Comparison of ENCODE assay signal across 8 cellular contexts in the genomic region with DNA sequence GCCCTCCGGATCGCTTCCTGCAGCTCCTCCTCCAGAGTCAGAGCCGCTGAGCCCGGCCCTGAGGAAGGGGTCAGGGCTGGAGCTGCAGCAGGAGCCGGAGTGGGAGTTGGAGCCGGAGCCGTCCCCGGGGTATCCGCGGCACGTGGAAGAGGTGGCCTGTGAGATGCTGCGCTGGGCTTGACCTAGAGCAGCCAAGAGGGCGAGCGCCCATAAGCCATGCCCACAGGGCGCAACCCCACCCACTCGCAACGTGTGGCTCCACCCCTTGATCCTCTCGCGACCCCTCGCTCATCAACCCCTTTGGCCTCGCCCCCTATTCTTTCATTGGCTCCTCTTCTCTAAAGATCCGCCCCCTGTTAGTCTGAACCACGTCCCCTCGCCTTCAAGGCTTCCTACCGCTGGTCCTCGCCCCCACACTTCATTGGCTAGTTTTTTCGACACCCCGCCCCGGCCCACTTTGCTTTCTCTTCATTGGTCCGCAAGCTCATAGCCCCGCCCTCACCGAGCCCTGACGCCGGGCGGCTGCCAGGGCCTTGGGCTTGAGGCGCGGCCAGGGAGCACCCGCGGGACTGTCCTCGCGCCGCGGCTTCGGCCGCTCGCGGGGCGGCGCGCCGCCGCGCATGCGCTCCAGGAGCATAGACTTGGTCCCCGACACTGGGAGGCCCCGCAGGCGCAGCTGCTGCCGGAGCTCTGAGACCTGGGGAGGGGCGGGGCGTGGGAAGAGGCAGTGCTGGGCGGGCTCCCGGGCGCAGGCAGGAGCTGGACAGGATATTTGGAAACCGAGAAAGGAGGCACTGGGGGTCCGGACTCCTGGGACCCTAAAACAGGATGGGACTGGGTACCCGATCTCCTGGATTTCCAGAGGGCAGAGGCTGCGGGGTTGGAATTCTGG. TPM values are rescaled to one million over a fixed set of nuclear protein-coding genes. Genes with fewer than 3 reads are reported as not detected.
DNase-seq lines count a peak whose midpoint lies in the region; ATAC-seq and TF ChIP-seq lines count a peak whose summit lies in the region.

No MANE protein-coding gene starts in this region.

- DNase-seq in CD4-positive, CD25-positive, alpha-beta regulatory T cell, result peak; percentile 95 to 100 (median 96)
- peak; percentile 100 for DNase-seq in NCI-H82 treated with DMSO at 0.1 percent for 48 hours (lab: John Stamatoyannopoulos, UW; ENCODE audit: unreplicated experiment)
- DNase-seq in activated CD8-positive, alpha-beta T cell treated with anti-CD3 and anti-CD28 coated beads for 36 hours, result peak; percentile 99
- peak; percentile 92 for DNase-seq in effector CD4-positive, alpha-beta T cell
- DNase-seq in lower lobe of right lung, result peak; percentile 99
- peak; percentile 89 to 91 (median 90) for DNase-seq in stimulated activated CD4-positive, alpha-beta T cell treated with anti-CD3 and anti-CD28 coated beads, TNF-alpha, amount 100 ng/mL, for 1 hour (ENCODE audit: low read depth in 3 of 3, low spot score in 1 of 3)

- no peaks in the 10 kb centered on the region for H3K27me3 Mint-ChIP-seq in CD4-positive, CD25-positive, alpha-beta regulatory T cell
- no peaks in the 10 kb centered on the region for H3K27me3 Mint-ChIP-seq in activated CD8-positive, alpha-beta T cell treated with anti-CD3 and anti-CD28 coated beads for 36 hours

- H3K4me1 Mint-ChIP-seq in CD4-positive, CD25-positive, alpha-beta regulatory T cell, result peaks cover 0 to 33% (median 9%) of the 10 kb centered on the region in 4 donors
- H3K4me1 Mint-ChIP-seq in activated CD8-positive, alpha-beta T cell treated with anti-CD3 and anti-CD28 coated beads for 36 hours (ENCODE audit: low read depth), result peaks cover 8% of the 10 kb centered on the region

- H3K27ac Mint-ChIP-seq in CD4-positive, CD25-positive, alpha-beta regulatory T cell, result peak overlapping the region; percentile 74 to 92 (median 80)
- H3K27ac Mint-ChIP-seq in activated CD8-positive, alpha-beta T cell treated with anti-CD3 and anti-CD28 coated beads for 36 hours, result peak overlapping the region; percentile 87

- peaks cover 3% of the 10 kb centered on the region for H3K36me3 Mint-ChIP-seq in CD4-positive, CD25-positive, alpha-beta regulatory T cell
- no peaks in the 10 kb centered on the region for H3K36me3 Mint-ChIP-seq in activated CD8-positive, alpha-beta T cell treated with anti-CD3 and anti-CD28 coated beads for 36 hours (ENCODE audit: low read depth)

- no peaks in the 10 kb centered on the region for H3K36me3 ChIP-seq in CD4-positive, CD25-positive, alpha-beta regulatory T cell (ENCODE audit: control insufficient read depth, insufficient read depth, low read length)
- no peaks in the 10 kb centered on the region for H3K36me3 ChIP-seq in lower lobe of right lung

- H3K27me3 ChIP-seq in CD4-positive, CD25-positive, alpha-beta regulatory T cell (ENCODE audit: control insufficient read depth, insufficient read depth, low read length), result no peaks in the 10 kb centered on the region
- H3K27me3 ChIP-seq in lower lobe of right lung (ENCODE audit: low read depth), result no peaks in the 10 kb centered on the region

- peaks cover 19% of the 10 kb centered on the region for H3K4me1 ChIP-seq in CD4-positive, CD25-positive, alpha-beta regulatory T cell (ENCODE audit: control insufficient read depth, insufficient read depth, low read length, poor library complexity, severe bottlenecking)
- H3K4me1 ChIP-seq in lower lobe of right lung, result peaks cover 36% of the 10 kb centered on the region

- CTCF ChIA-PET in activated CD8-positive, alpha-beta T cell treated with anti-CD3 and anti-CD28 coated beads for 36 hours (lab: Charles Lee), result interaction anchor here (0.9 to 1.7 kb wide), 7 partner anchors 10 to 74 kb away, joined by 3 to 8 read pairs (median 3); no protein-coding TSS in a partner anchor

- peak overlapping the region; percentile 80 to 96 (median 92) for H3K4me3 Mint-ChIP-seq in CD4-positive, CD25-positive, alpha-beta regulatory T cell
- H3K4me3 Mint-ChIP-seq in activated CD8-positive, alpha-beta T cell treated with anti-CD3 and anti-CD28 coated beads for 36 hours, result peak overlapping the region; percentile 84

- no peaks in the 10 kb centered on the region for H3K9me3 ChIP-seq in CD4-positive, CD25-positive, alpha-beta regulatory T cell (ENCODE audit: control insufficient read depth in 2 of 2, low read length in 2 of 2)
- H3K9me3 ChIP-seq in lower lobe of right lung, result no peaks in the 10 kb centered on the region

- H3K27ac ChIP-seq in CD4-positive, CD25-positive, alpha-beta regulatory T cell (ENCODE audit: insufficient read depth, low read length, poor library complexity, severe bottlenecking), result peak overlapping the region; percentile 68
- peak overlapping the region; percentile 82 for H3K27ac ChIP-seq in lower lobe of right lung

- peaks cover 0 to 3% (median 0%) of the 10 kb centered on the region in 7 donors for H3K9me3 Mint-ChIP-seq in CD4-positive, CD25-positive, alpha-beta regulatory T cell
- H3K9me3 Mint-ChIP-seq in activated CD8-positive, alpha-beta T cell treated with anti-CD3 and anti-CD28 coated beads for 36 hours, result peaks cover 4% of the 10 kb centered on the region

- TF ChIP-seq CTCF in activated CD8-positive, alpha-beta T cell treated with anti-CD3 and anti-CD28 coated beads for 36 hours (IDR thresholded peaks at IDR 0.05), result no peak
- no peak for TF ChIP-seq CTCF in lower lobe of right lung (IDR thresholded peaks at IDR 0.05)

- peak; percentile 92 to 93 for ATAC-seq in CD4-positive, CD25-positive, alpha-beta regulatory T cell (ENCODE audit: low read depth in 2 of 2)
- ATAC-seq in GM19438 (IDR thresholded peaks at IDR 0.05; ENCODE audit: low read depth, unreplicated experiment) (peak; percentile 90), HG03571 (IDR thresholded peaks at IDR 0.05; ENCODE audit: unreplicated experiment) (peak; percentile 77), lower lobe of right lung (peak; percentile 97 to 98)
- ATAC-seq in activated CD8-positive, alpha-beta T cell treated with anti-CD3 and anti-CD28 coated beads for 36 hours, result peak; percentile 92

- POLR2A ChIA-PET in activated CD8-positive, alpha-beta T cell treated with anti-CD3 and anti-CD28 coated beads for 36 hours (lab: Charles Lee), result interaction anchor here (0.7 to 1.3 kb wide), 6 partner anchors 11 to 834 kb away, joined by 3 to 5 read pairs (median 4); partner anchors contain the start of gene BCAT2

- peak overlapping the region; percentile 72 for H3K4me3 ChIP-seq in CD4-positive, CD25-positive, alpha-beta regulatory T cell (ENCODE audit: low read depth, low read length)
- peak overlapping the region; percentile 81 for H3K4me3 ChIP-seq in lower lobe of right lung

- intact Hi-C loops in activated CD8-positive, alpha-beta T cell treated with anti-CD3 and anti-CD28 coated beads for 36 hours (cut with micrococcal nuclease), result no loop called here
- intact Hi-C loops in lower lobe of right lung (cut with DNase I), result no loop called here

RNA-seq across cellular contexts. Expression of gene MAMSTR, which starts 5.4 kb away (rescaled TPM):
- 1.1 TPM for total RNA-seq in CD4-positive, CD25-positive, alpha-beta regulatory T cell
- polyA plus RNA-seq in CD4-positive, CD25-positive, alpha-beta regulatory T cell, result under 1 TPM; 0.17 to 0.40 (median 0.30) TPM
- total RNA-seq in activated CD8-positive, alpha-beta T cell treated with anti-CD3 and anti-CD28 coated beads for 36 hours, result 1 to 10 TPM in 1 of 2 experiments, under 1 TPM in 1; 0.56 to 1.0 TPM
- total RNA-seq in lower lobe of right lung, result 1.5 TPM

RNA-seq across cellular contexts. Expression of gene FUT2, which starts 18.3 kb away (rescaled TPM):
- total RNA-seq in CD4-positive, CD25-positive, alpha-beta regulatory T cell, result not detected
- under 1 TPM in 2 of 4 donors, not detected in 2; 0.10 to 0.67 TPM for polyA plus RNA-seq in CD4-positive, CD25-positive, alpha-beta regulatory T cell
- not detected for total RNA-seq in activated CD8-positive, alpha-beta T cell treated with anti-CD3 and anti-CD28 coated beads for 36 hours
- total RNA-seq in lower lobe of right lung, result 1.2 TPM

RNA-seq across cellular contexts. Expression of gene RASIP1, which starts 26.3 kb away (rescaled TPM):
- 0.22 TPM for total RNA-seq in CD4-positive, CD25-positive, alpha-beta regulatory T cell
- under 1 TPM; 0.13 to 0.55 (median 0.18) TPM for polyA plus RNA-seq in CD4-positive, CD25-positive, alpha-beta regulatory T cell
- 1 to 10 TPM in 1 of 2 experiments, under 1 TPM in 1; 0.72 to 1.2 TPM for total RNA-seq in activated CD8-positive, alpha-beta T cell treated with anti-CD3 and anti-CD28 coated beads for 36 hours
- total RNA-seq in lower lobe of right lung, result 33.4 TPM

RNA-seq across cellular contexts. Expression of gene IZUMO1, which starts 32.6 kb away (rescaled TPM):
- total RNA-seq in CD4-positive, CD25-positive, alpha-beta regulatory T cell, result not detected
- polyA plus RNA-seq in CD4-positive, CD25-positive, alpha-beta regulatory T cell, result not detected
- not detected for total RNA-seq in activated CD8-positive, alpha-beta T cell treated with anti-CD3 and anti-CD28 coated beads for 36 hours
- total RNA-seq in lower lobe of right lung, result 2.9 TPM

RNA-seq across cellular contexts. Expression of gene FUT1, which starts 38.3 kb away (rescaled TPM):
- not detected for total RNA-seq in CD4-positive, CD25-positive, alpha-beta regulatory T cell
- under 1 TPM in 2 of 4 donors, not detected in 2; 0.06 to 0.14 TPM for polyA plus RNA-seq in CD4-positive, CD25-positive, alpha-beta regulatory T cell
- total RNA-seq in activated CD8-positive, alpha-beta T cell treated with anti-CD3 and anti-CD28 coated beads for 36 hours, result under 1 TPM; 0.09 to 0.11 TPM
- total RNA-seq in lower lobe of right lung, result 13.2 TPM

Comparison
In these comparisons a context has a peak if more than half of its experiments do, and no peak if none do; other contexts are left out.
1. Peak in every context shown above with its lines: DNase-seq, ATAC-seq, H3K4me3 ChIP-seq and H3K27ac ChIP-seq.
2. RNA of gene RASIP1, which starts 26.3 kb away (total RNA-seq): 33.4 TPM in lower lobe of right lung (single experiment); 0.72 to 1.2 TPM in activated CD8-positive, alpha-beta T cell treated with anti-CD3 and anti-CD28 coated beads for 36 hours and 0.22 TPM in CD4-positive, CD25-positive, alpha-beta regulatory T cell (single experiment); every median in the first group is over 10 times any median in the second.